Comparison of ENCODE assay signal across 8 cellular contexts in genomic region chr3:11140054-11140712, GRCh38. TPM values are rescaled to one million over a fixed set of nuclear protein-coding genes. Genes with fewer than 3 reads are reported as not detected.
DNase-seq lines count a peak whose midpoint lies in the region; ATAC-seq and TF ChIP-seq lines count a peak whose summit lies in the region.

No MANE protein-coding gene starts in this region.

- ATAC-seq in HG03159 (IDR thresholded peaks at IDR 0.05; ENCODE audit: unreplicated experiment) (peak; percentile 98), RWPE2 (ENCODE audit: low read depth) (no peak), left ventricle myocardium superior (peak; percentile 59)

- H3K27me3 ChIP-seq in RWPE2 (ENCODE audit: insufficient read depth, poor library complexity, severe bottlenecking): no peaks in the 10 kb centered on the region

- no peaks in the 10 kb centered on the region for H3K9me3 ChIP-seq in RWPE2 (ENCODE audit: severe bottlenecking)

- H3K4me3 ChIP-seq in RWPE2 (ENCODE audit: severe bottlenecking): no peak overlapping the region

- DNase-seq in COR-L47 (lab: John Stamatoyannopoulos, UW): peak; percentile 25
- DNase-seq in GM19240 (ENCODE audit: insufficient read length, low spot score): peak; percentile 23
- no peak for DNase-seq in RWPE2 (ENCODE audit: low spot score)
- peak; percentile 36 for DNase-seq in left ventricle myocardium superior
- DNase-seq in EL: no peak
- DNase-seq in AG08396 (ENCODE audit: low spot score): no peak
- no peak for DNase-seq in cortex of kidney (lab: John Stamatoyannopoulos, UW)

- no peak for TF ChIP-seq CTCF in RWPE2 (IDR thresholded peaks at IDR 0.05; ENCODE audit: poor library complexity, severe bottlenecking)

- no peaks in the 10 kb centered on the region for H3K36me3 ChIP-seq in RWPE2 (ENCODE audit: low read depth)

- intact Hi-C loops in left ventricle myocardium superior (cut with micrococcal nuclease): no loop called here

- peaks cover 24% of the 10 kb centered on the region for H3K4me1 ChIP-seq in RWPE2 (ENCODE audit: insufficient read depth, poor library complexity, severe bottlenecking)

- H3K27ac ChIP-seq in RWPE2 (ENCODE audit: poor library complexity, severe bottlenecking): peak overlapping the region; percentile 99

RNA-seq across cellular contexts. Expression of gene HRH1, which starts 14.1 kb away (rescaled TPM):
- 1.4 TPM for total RNA-seq in left ventricle myocardium superior

Comparison
In these comparisons a context has a peak if more than half of its experiments do, and no peak if none do; other contexts are left out.
1. DNase-seq: peak in COR-L47 (single experiment), GM19240 (single experiment) and left ventricle myocardium superior (single experiment); none in RWPE2 (single experiment), EL (single experiment), AG08396 (single experiment) and cortex of kidney (single experiment).